ENCODE assay signal across 25 cellular contexts in the genomic region with DNA sequence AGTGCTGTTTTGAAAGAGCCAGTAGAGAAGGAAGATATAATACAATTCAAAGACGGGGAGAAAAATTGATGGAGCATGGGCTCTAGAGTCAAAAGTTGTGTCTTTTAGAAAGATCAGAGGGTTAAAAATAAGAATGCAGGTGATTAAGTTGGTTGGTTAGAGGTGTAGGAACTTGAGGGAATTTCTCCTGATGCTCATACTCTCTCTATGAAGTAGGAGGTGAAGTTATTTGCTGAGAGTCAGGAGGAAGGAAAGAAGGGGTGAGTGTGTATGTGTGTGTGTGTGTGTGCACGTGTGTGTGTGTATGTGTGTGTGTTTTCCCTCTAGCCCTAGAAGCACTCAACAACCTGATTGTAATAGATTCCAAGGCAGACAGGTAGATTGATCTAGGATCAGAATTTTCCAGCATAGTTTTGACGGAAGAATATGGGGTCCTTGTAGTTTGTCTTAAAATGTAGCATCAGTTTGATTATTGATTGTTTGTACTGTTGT.
DNase-seq lines count a peak whose midpoint lies in the region; ATAC-seq, FAIRE-seq and TF ChIP-seq lines count a peak whose summit lies in the region.
"Had no signal": no experiment of that assay in that cellular context is flagged by ENCODE, and none has a peak within 500 bp of the region (broad histone marks: within the 10 kb centered on the region; RNA-seq: fewer than 3 reads in every experiment).

No MANE protein-coding gene starts in this region.

- no peak for ATAC-seq in IMR-90 (ENCODE audit: low read depth)
- ATAC-seq in GM12878 = no peak; the same call in 2 of the 3 replicates
- no peak for ATAC-seq in HG03460 (IDR thresholded peaks at IDR 0.05; ENCODE audit: unreplicated experiment)

- no peak overlapping the region for H4K91ac ChIP-seq in IMR-90 (ENCODE audit: insufficient read depth, low read depth, low read length)

- intact Hi-C loops in IMR-90 (cut with micrococcal nuclease) = no loop called here
- intact Hi-C loops in GM12878 (cut with micrococcal nuclease; ENCODE audit: unreplicated experiment) = no loop called here
- intact Hi-C loops in stomach (cut with DNase I; ENCODE audit: low total_unique reads) = no loop called here
- intact Hi-C loops in activated CD4-positive, alpha-beta T cell treated with anti-CD3 and anti-CD28 coated beads, Interleukin-2, amount 10 ng/mL, durations not matched to agents 24 days and 14 days (cut with micrococcal nuclease) = no loop called here

- dilution Hi-C loops in IMR-90 (cut with HindIII; ENCODE audit: low sequenced_read_pairs, unreplicated experiment) = no loop called here

- peak overlapping the region; percentile 65; the same call in 1 of the 2 replicates for H2AK5ac ChIP-seq in IMR-90 (ENCODE audit: low read depth, low read length)

- no peak overlapping the region for H3K4me3 Mint-ChIP-seq in activated CD4-positive, alpha-beta T cell treated with anti-CD3 and anti-CD28 coated beads, Interleukin-2, amount 10 ng/mL, durations not matched to agents 24 days and 14 days
- H3K4me3 Mint-ChIP-seq: activated B cell treated with CpG ODN at 0.5 μM for 24 hours; activated CD4-positive, alpha-beta memory T cell treated with anti-CD3 and anti-CD28 coated beads, Interleukin-2, amount 10 ng/mL, durations not matched to agents 7 days and 5 days; CD4-positive, CD25-positive, alpha-beta regulatory T cell; memory B cell; stimulated activated naive B cell treated with anti-CD40 and anti-IgM and Interleukin-4, amounts not matched to agents 10 μg/mL and 1 μg/mL and 100 μg/mL, for 72 hours had no signal

- H3K14ac ChIP-seq in IMR-90 (replicated peaks; ENCODE audit: low read depth, low read length) = no peak overlapping the region; the same call in 1 of the 2 replicates

- H4K8ac ChIP-seq in IMR-90 (ENCODE audit: low read depth in 2 of 2, low read length in 2 of 2) = no peak overlapping the region

- H3K4me3 ChIP-seq in IMR-90 (ENCODE audit: insufficient read depth, low read depth, low read length) (no peak overlapping the region), GM12878 (no peak overlapping the region), liver (ENCODE audit: low read depth in 1 of 3, low read length in 3 of 3) (no peak overlapping the region), stomach (no peak overlapping the region)
- H3K4me3 ChIP-seq: spleen, thoracic aorta had no signal

- DNase-seq in IMR-90 (no peak), GM12878 (ENCODE audit: low read depth, low spot score) (no peak), stomach (no peak), GM19238 (ENCODE audit: insufficient read length, low spot score) (no peak)
- no peak for DNase-seq in activated CD4-positive, alpha-beta T cell treated with anti-CD3 and anti-CD28 coated beads, Interleukin-2, amount 10 ng/mL, durations not matched to agents 24 days and 14 days
- DNase-seq: activated B cell treated with CpG ODN at 0.5 μM for 24 hours; activated CD4-positive, alpha-beta memory T cell treated with anti-CD3 and anti-CD28 coated beads, Interleukin-2, amount 10 ng/mL, durations not matched to agents 7 days and 5 days; activated gamma-delta T cell; CD4-positive, CD25-positive, alpha-beta regulatory T cell; KG1; NCI-H1417 treated with DMSO at 0.1 percent for 48 hours; NCI-H446; nucleus accumbens; retina; Right ventricle myocardium superior; spleen; stimulated activated CD4-positive, alpha-beta T cell treated with anti-CD3 and anti-CD28 coated beads, Interleukin-4, amount 100 ng/mL, for 1 hour; stimulated activated naive B cell treated with anti-CD40 and anti-IgM and Interleukin-4, amounts not matched to agents 10 μg/mL and 1 μg/mL and 100 μg/mL, for 72 hours; SW 1271; T1000 had no signal

- POLR2A ChIA-PET in IMR-90 (lab: Charles Lee; ENCODE audit: unreplicated experiment) (no interaction called here), GM12878 (lab: Charles Lee) (interaction anchor here (0.6 kb wide), 1 partner anchor 256 kb away, joined by 3 read pairs; the partner anchor contains the start of gene RRAGC)

- 100% methylated on average over 2 of the region's 3 CpGs; no CpG with 5 or more reads in 1 of the 2 experiments for WGBS in IMR-90 (ENCODE audit: extremely low coverage in 2 of 2, insufficient read length in 1 of 2), 2 experiments
- 57% methylated on average over 3 of the region's 3 CpGs for WGBS in GM12878 (ENCODE audit: insufficient coverage, insufficient replicate concordance, low lambda C conversion rate, missing lambda C conversion rate)
- 76% methylated on average over 3 of the region's 3 CpGs for WGBS in liver
- WGBS in stomach, 5 donors = 59 to 66% (median 63%) methylated on average over 3 of the region's 3 CpGs

- H3K27me3 Mint-ChIP-seq in activated CD4-positive, alpha-beta T cell treated with anti-CD3 and anti-CD28 coated beads, Interleukin-2, amount 10 ng/mL, durations not matched to agents 24 days and 14 days = peaks cover 6% of the 10 kb centered on the region
- H3K27me3 Mint-ChIP-seq: activated B cell treated with CpG ODN at 0.5 μM for 24 hours; activated CD4-positive, alpha-beta memory T cell treated with anti-CD3 and anti-CD28 coated beads, Interleukin-2, amount 10 ng/mL, durations not matched to agents 7 days and 5 days; memory B cell; stimulated activated naive B cell treated with anti-CD40 and anti-IgM and Interleukin-4, amounts not matched to agents 10 μg/mL and 1 μg/mL and 100 μg/mL, for 72 hours had no signal

- H3K23ac ChIP-seq in IMR-90 (ENCODE audit: low read depth, low read length) = no peak overlapping the region; the same call in 1 of the 2 replicates

- SMC1A ChIA-PET in GM12878 (lab: Charles Lee; ENCODE audit: uncharacterized antibody, unreplicated experiment) = interaction anchor here (0.9 to 1.2 kb wide), 2 partner anchors 10 to 77 kb away, joined by 4 read pairs; no protein-coding TSS in a partner anchor

- H3K9me3 ChIP-seq in IMR-90 (ENCODE audit: control insufficient read depth, insufficient read depth, low read length) (no peaks in the 10 kb centered on the region), GM12878 (replicated peaks; ENCODE audit: control insufficient read depth, insufficient read depth, low read length) (no peaks in the 10 kb centered on the region), liver (ENCODE audit: control insufficient read depth in 4 of 4, low read length in 3 of 4) (no peaks in the 10 kb centered on the region), stomach (no peaks in the 10 kb centered on the region)
- H3K9me3 ChIP-seq: spleen, thoracic aorta had no signal

- H2AK9ac ChIP-seq in IMR-90 (replicated peaks; ENCODE audit: low read depth, low read length, poor library complexity) = no peak overlapping the region

- H3K27me3 ChIP-seq in IMR-90 (ENCODE audit: control insufficient read depth, insufficient read depth, low read length) (no peaks in the 10 kb centered on the region), GM12878 (replicated peaks in 1 of 2; ENCODE audit: control insufficient read depth in 2 of 2, insufficient read depth in 2 of 2, low read length in 1 of 2) (no peaks in the 10 kb centered on the region), liver (ENCODE audit: control insufficient read depth in 4 of 4, insufficient read depth in 4 of 4, low read length in 3 of 4) (no peaks in the 10 kb centered on the region), stomach (no peaks in the 10 kb centered on the region)
- H3K27me3 ChIP-seq: spleen had no signal

- no peak for TF ChIP-seq RAD21 in IMR-90 (IDR thresholded peaks at IDR 0.05; ENCODE audit: low read length)
- no peak for TF ChIP-seq RAD21 in GM12878 (IDR thresholded peaks at IDR 0.05; ENCODE audit: insufficient read depth, low read depth, low read length)
- TF ChIP-seq RAD21 in liver (IDR thresholded peaks at IDR 0.05) = no peak

- H3K9ac ChIP-seq in IMR-90 (ENCODE audit: low read depth, low read length) (no peak overlapping the region), GM12878 (ENCODE audit: control insufficient read depth, insufficient read depth, low read length) (no peak overlapping the region), liver (ENCODE audit: low read depth in 1 of 2, low read length in 2 of 2) (no peak overlapping the region)

- no peak for FAIRE-seq in GM12878 (lab: Jason Lieb, UNC)
- FAIRE-seq: GM19239 had no signal

- H2BK15ac ChIP-seq in IMR-90 (ENCODE audit: low read depth, low read length) = no peak overlapping the region

- H3K79me2 ChIP-seq in GM12878 (ENCODE audit: control insufficient read depth, insufficient read depth, low read length) = peaks cover 51% of the 10 kb centered on the region

- H3K36me3 Mint-ChIP-seq in activated CD4-positive, alpha-beta T cell treated with anti-CD3 and anti-CD28 coated beads, Interleukin-2, amount 10 ng/mL, durations not matched to agents 24 days and 14 days (ENCODE audit: low read depth) = no peaks in the 10 kb centered on the region
- H3K36me3 Mint-ChIP-seq: CD4-positive, CD25-positive, alpha-beta regulatory T cell had no signal

- no peak overlapping the region for H3K27ac Mint-ChIP-seq in activated CD4-positive, alpha-beta T cell treated with anti-CD3 and anti-CD28 coated beads, Interleukin-2, amount 10 ng/mL, durations not matched to agents 24 days and 14 days
- H3K27ac Mint-ChIP-seq: activated B cell treated with CpG ODN at 0.5 μM for 24 hours; activated CD4-positive, alpha-beta memory T cell treated with anti-CD3 and anti-CD28 coated beads, Interleukin-2, amount 10 ng/mL, durations not matched to agents 7 days and 5 days; CD4-positive, CD25-positive, alpha-beta regulatory T cell; memory B cell; stimulated activated naive B cell treated with anti-CD40 and anti-IgM and Interleukin-4, amounts not matched to agents 10 μg/mL and 1 μg/mL and 100 μg/mL, for 72 hours had no signal

- RAD21 ChIA-PET in GM12878 (lab: Charles Lee; ENCODE audit: unreplicated experiment) = interaction anchor here (1.0 kb wide), 1 partner anchor 13 kb away, joined by 3 read pairs; no protein-coding TSS in a partner anchor

- peaks cover 12 to 79% of the 10 kb centered on the region in 2 experiments for H3K79me1 ChIP-seq in IMR-90 (ENCODE audit: low read depth in 1 of 2, low read length in 2 of 2)

- H4K20me1 ChIP-seq in IMR-90 (ENCODE audit: insufficient read depth, low read length) (peaks cover 84% of the 10 kb centered on the region), GM12878 (ENCODE audit: control insufficient read depth, insufficient read depth) (peaks cover 4% of the 10 kb centered on the region; the same call in 1 of the 2 replicates)

- H3K9me1 ChIP-seq in IMR-90 (ENCODE audit: insufficient read depth, low read length) = peaks cover 34% of the 10 kb centered on the region

- H3K4me1 Mint-ChIP-seq in activated CD4-positive, alpha-beta T cell treated with anti-CD3 and anti-CD28 coated beads, Interleukin-2, amount 10 ng/mL, durations not matched to agents 24 days and 14 days = peaks cover 6% of the 10 kb centered on the region
- H3K4me1 Mint-ChIP-seq: activated B cell treated with CpG ODN at 0.5 μM for 24 hours, memory B cell had no signal

- in situ Hi-C loops in IMR-90 (cut with MboI; ENCODE audit: low sequenced_read_pairs) (no loop called here), GM12878 (cut with MboI) (no loop called here)

- no TSS peak for BruUV-seq in IMR-90 (replicated peaks; lab: Mats Ljungman, UMichigan)
- BruUV-seq in GM12878 (replicated peaks; lab: Mats Ljungman, UMichigan) = no TSS peak

- no peak overlapping the region for H2AFZ ChIP-seq in IMR-90 (replicated peaks; ENCODE audit: low read length, poor library complexity)
- H2AFZ ChIP-seq in GM12878 (ENCODE audit: control insufficient read depth, low read depth, low read length) = no peak overlapping the region

- TF ChIP-seq POLR2A in IMR-90 (IDR thresholded peaks at IDR 0.05; ENCODE audit: low read depth, low read length) = no peak
- TF ChIP-seq POLR2A in GM12878 (IDR thresholded peaks at IDR 0.05; ENCODE audit: low read depth, low read length) = no peak
- TF ChIP-seq POLR2A in stomach (IDR thresholded peaks at IDR 0.05) = no peak

- H3K4me1 ChIP-seq in IMR-90 (ENCODE audit: control insufficient read depth, insufficient read depth, low read length) (peaks cover 25% of the 10 kb centered on the region), GM12878 (ENCODE audit: control insufficient read depth, insufficient read depth, low read length) (peaks cover 7% of the 10 kb centered on the region; the same call in 1 of the 2 replicates), liver (ENCODE audit: control insufficient read depth in 4 of 4, insufficient read depth in 4 of 4, low read length in 3 of 4) (peaks cover 8 to 26% (median 16%) of the 10 kb centered on the region in 4 donors), stomach (peaks cover 26 to 71% (median 56%) of the 10 kb centered on the region in 4 donors)

- TF ChIP-seq EP300 in GM12878 (IDR thresholded peaks at IDR 0.05; ENCODE audit: borderline replicate concordance in 1 of 2, control insufficient read depth in 1 of 2, low read depth in 2 of 2, low read length in 2 of 2) = no peak
- no peak for TF ChIP-seq EP300 in stomach (IDR thresholded peaks at IDR 0.05)

- TF ChIP-seq CTCF in IMR-90 (conservative IDR thresholded peaks at IDR 0.05; ENCODE audit: low read depth, low read length) (no peak), GM12878 (IDR thresholded peaks at IDR 0.05 in 2 of 3, conservative IDR thresholded peaks at IDR 0.05 in 1 of 3; ENCODE audit: control insufficient read depth in 2 of 3, extremely low read depth in 1 of 3, insufficient read depth in 1 of 3, low read depth in 3 of 3, low read length in 3 of 3) (no peak), liver (IDR thresholded peaks at IDR 0.05; ENCODE audit: low read depth, low read length, missing input control) (no peak), stomach (IDR thresholded peaks at IDR 0.05) (no peak)

- no peak overlapping the region for H3K18ac ChIP-seq in IMR-90 (ENCODE audit: low read depth, low read length)

- H3K36me3 ChIP-seq in IMR-90 (ENCODE audit: control insufficient read depth, insufficient read depth, low read length) = no peaks in the 10 kb centered on the region
- H3K36me3 ChIP-seq in GM12878 (ENCODE audit: control insufficient read depth in 2 of 2, insufficient read depth in 2 of 2, low read length in 1 of 2) = no peaks in the 10 kb centered on the region; a peak in 1 of 4 replicates
- no peaks in the 10 kb centered on the region for H3K36me3 ChIP-seq in liver (ENCODE audit: control insufficient read depth in 4 of 4, insufficient read depth in 3 of 4, low read depth in 1 of 4, low read length in 3 of 4)
- H3K36me3 ChIP-seq in stomach = no peaks in the 10 kb centered on the region
- H3K36me3 ChIP-seq: spleen, thoracic aorta had no signal

- peak overlapping the region; percentile 45 for H2BK5ac ChIP-seq in IMR-90 (ENCODE audit: low read depth, low read length, poor library complexity, severe bottlenecking)

- no peak overlapping the region; the same call in 1 of the 2 replicates for H2BK20ac ChIP-seq in IMR-90 (ENCODE audit: low read depth, low read length)

- H3K56ac ChIP-seq in IMR-90 (ENCODE audit: extremely low read depth, insufficient read depth, low read length) = no peak overlapping the region

- no peaks in the 10 kb centered on the region for H3K9me3 Mint-ChIP-seq in activated CD4-positive, alpha-beta T cell treated with anti-CD3 and anti-CD28 coated beads, Interleukin-2, amount 10 ng/mL, durations not matched to agents 24 days and 14 days
- H3K9me3 Mint-ChIP-seq: activated B cell treated with CpG ODN at 0.5 μM for 24 hours; activated CD4-positive, alpha-beta memory T cell treated with anti-CD3 and anti-CD28 coated beads, Interleukin-2, amount 10 ng/mL, durations not matched to agents 7 days and 5 days; CD4-positive, CD25-positive, alpha-beta regulatory T cell; memory B cell; stimulated activated naive B cell treated with anti-CD40 and anti-IgM and Interleukin-4, amounts not matched to agents 10 μg/mL and 1 μg/mL and 100 μg/mL, for 72 hours had no signal

- H3K4me2 ChIP-seq in IMR-90 (ENCODE audit: low read depth, low read length) (no peak overlapping the region), GM12878 (ENCODE audit: control insufficient read depth, insufficient read depth) (peak overlapping the region; percentile 33; the same call in 1 of the 2 replicates)

- no peak overlapping the region for H3K4ac ChIP-seq in IMR-90 (ENCODE audit: low read depth, low read length)

- no peak overlapping the region for H4K5ac ChIP-seq in IMR-90 (ENCODE audit: low read depth, low read length)

- H2BK120ac ChIP-seq in IMR-90 (ENCODE audit: low read depth, low read length) = no peak overlapping the region

- no peak overlapping the region for H3K27ac ChIP-seq in IMR-90 (ENCODE audit: insufficient read depth, low read length)
- no peak overlapping the region for H3K27ac ChIP-seq in GM12878 (ENCODE audit: control insufficient read depth, insufficient read depth)
- peak overlapping the region; percentile 50 to 61 for H3K27ac ChIP-seq in liver (ENCODE audit: low read depth in 1 of 2, low read length in 2 of 2)
- H3K27ac ChIP-seq in stomach = peak overlapping the region in 3 of 5 donors; percentile 0 to 31 (median 6)
- H3K27ac ChIP-seq: spleen, thoracic aorta had no signal

- CTCF ChIA-PET in IMR-90 (lab: Yijun Ruan, JAX) = no interaction called here
- CTCF ChIA-PET in GM12878 (lab: Yijun Ruan, JAX) = interaction anchor here (1.6 to 2.2 kb wide), 3 partner anchors 13 to 76 kb away, joined by 5 to 13 read pairs (median 7); no protein-coding TSS in a partner anchor

Comparison
In these comparisons a context has a peak if more than half of its experiments do, and no peak if none do; other contexts are left out.
1. H3K27ac ChIP-seq: peak in liver (2 of 2) and stomach (3 of 5); none in IMR-90 (single experiment) and GM12878 (single experiment).